ENCODE assay signal across 8 cellular contexts in genomic region chr16:53549970-53550406, GRCh38. TPM values are rescaled to one million over a fixed set of nuclear protein-coding genes. Genes with fewer than 3 reads are reported as not detected.
DNase-seq lines count a peak whose midpoint lies in the region; ATAC-seq and TF ChIP-seq lines count a peak whose summit lies in the region.

No MANE protein-coding gene starts in this region.

- H3K27me3 ChIP-seq in MM.1S (replicated peaks; ENCODE audit: insufficient read depth, low read length), result no peaks in the 10 kb centered on the region

- H3K4me3 Mint-ChIP-seq in activated naive CD4-positive, alpha-beta T cell treated with anti-CD3 and anti-CD28 coated beads for 36 hours, result no peak overlapping the region

- no peaks in the 10 kb centered on the region for H3F3A ChIP-seq in MM.1S (ENCODE audit: insufficient read depth, low read length)

- no peak overlapping the region for H3K27ac Mint-ChIP-seq in activated naive CD4-positive, alpha-beta T cell treated with anti-CD3 and anti-CD28 coated beads for 36 hours

- H4K20me1 ChIP-seq in MM.1S (ENCODE audit: insufficient read depth, low read length), result no peaks in the 10 kb centered on the region

- intact Hi-C loops in activated naive CD4-positive, alpha-beta T cell treated with anti-CD3 and anti-CD28 coated beads for 36 hours (cut with micrococcal nuclease), result loop anchor here (2.0 to 5.0 kb wide), 6 partner anchors 38 to 1707 kb away; no protein-coding TSS in a partner anchor

- peak; percentile 80 for TF ChIP-seq CTCF in MM.1S (IDR thresholded peaks at IDR 0.05; ENCODE audit: low read length)

- no peaks in the 10 kb centered on the region for H3K36me3 ChIP-seq in MM.1S (replicated peaks; ENCODE audit: insufficient read depth, low read length)

- peaks cover 23% of the 10 kb centered on the region for H3K4me1 Mint-ChIP-seq in activated naive CD4-positive, alpha-beta T cell treated with anti-CD3 and anti-CD28 coated beads for 36 hours (ENCODE audit: low read depth)

- ATAC-seq in GM21786 (IDR thresholded peaks at IDR 0.05; ENCODE audit: unreplicated experiment), result peak; percentile 74

- H3K9me3 Mint-ChIP-seq in activated naive CD4-positive, alpha-beta T cell treated with anti-CD3 and anti-CD28 coated beads for 36 hours, result no peaks in the 10 kb centered on the region

- no peak overlapping the region for H3K4me3 ChIP-seq in MM.1S (ENCODE audit: low read length)

- H3K4me2 ChIP-seq in MM.1S (ENCODE audit: low read depth, low read length), result peak overlapping the region; percentile 56

- no peaks in the 10 kb centered on the region for H3K4me1 ChIP-seq in MM.1S (ENCODE audit: low read length)

- H3K79me2 ChIP-seq in MM.1S (ENCODE audit: low read length), result no peaks in the 10 kb centered on the region

- CTCF ChIA-PET in activated naive CD4-positive, alpha-beta T cell treated with anti-CD3 and anti-CD28 coated beads for 36 hours (lab: Charles Lee), result interaction anchor here (0.5 to 1.8 kb wide), 17 partner anchors 9 to 1833 kb away, joined by 3 to 6 read pairs (median 3); no protein-coding TSS in a partner anchor

- peak overlapping the region; percentile 26; the same call in 1 of the 2 replicates for H3K9ac ChIP-seq in MM.1S (ENCODE audit: low read length)

- DNase-seq in DMS79 treated with DMSO at 0.1 percent for 48 hours (lab: John Stamatoyannopoulos, UW) (peak; percentile 78), MM.1S (peak; percentile 77), SHP77 (lab: John Stamatoyannopoulos, UW) (peak; percentile 49 to 63), glomerular endothelial cell (ENCODE audit: extremely low read depth, low read depth, low spot score) (peak; percentile 50), pons (ENCODE audit: low spot score) (peak; percentile 79), cerebellar nuclear complex (lab: John Stamatoyannopoulos, UW) (no peak)
- peak; percentile 72 for DNase-seq in activated naive CD4-positive, alpha-beta T cell treated with anti-CD3 and anti-CD28 coated beads for 36 hours

- no peaks in the 10 kb centered on the region for H3K9me3 ChIP-seq in MM.1S (replicated peaks; ENCODE audit: insufficient read depth, low read length)

- H3K27me3 Mint-ChIP-seq in activated naive CD4-positive, alpha-beta T cell treated with anti-CD3 and anti-CD28 coated beads for 36 hours (ENCODE audit: low read depth), result peaks cover 39% of the 10 kb centered on the region

- no peak overlapping the region for H3K27ac ChIP-seq in MM.1S (ENCODE audit: low read length)

- no peaks in the 10 kb centered on the region for H3K36me3 Mint-ChIP-seq in activated naive CD4-positive, alpha-beta T cell treated with anti-CD3 and anti-CD28 coated beads for 36 hours (ENCODE audit: low read depth)

- H3K9me2 ChIP-seq in MM.1S (replicated peaks; ENCODE audit: insufficient read depth, low read length), result no peaks in the 10 kb centered on the region

- peak overlapping the region; percentile 80 for H2AFZ ChIP-seq in MM.1S (ENCODE audit: low read length)

RNA-seq across cellular contexts. Expression of gene AKTIP, which starts 47.0 kb away (rescaled TPM):
- 10 to 100 TPM; 26.1 to 27.3 TPM for total RNA-seq in activated naive CD4-positive, alpha-beta T cell treated with anti-CD3 and anti-CD28 coated beads for 36 hours
- total RNA-seq in glomerular endothelial cell, result 30.0 and 39.9 TPM in 2 replicates

Comparison
In these comparisons a context has a peak if more than half of its experiments do, and no peak if none do; other contexts are left out.
1. DNase-seq: peak in DMS79 treated with DMSO at 0.1 percent for 48 hours (single experiment), MM.1S (single experiment), SHP77 (2 of 2), activated naive CD4-positive, alpha-beta T cell treated with anti-CD3 and anti-CD28 coated beads for 36 hours (single experiment), glomerular endothelial cell (single experiment) and pons (single experiment); none in cerebellar nuclear complex (0 of 2).